In the genomic region with DNA sequence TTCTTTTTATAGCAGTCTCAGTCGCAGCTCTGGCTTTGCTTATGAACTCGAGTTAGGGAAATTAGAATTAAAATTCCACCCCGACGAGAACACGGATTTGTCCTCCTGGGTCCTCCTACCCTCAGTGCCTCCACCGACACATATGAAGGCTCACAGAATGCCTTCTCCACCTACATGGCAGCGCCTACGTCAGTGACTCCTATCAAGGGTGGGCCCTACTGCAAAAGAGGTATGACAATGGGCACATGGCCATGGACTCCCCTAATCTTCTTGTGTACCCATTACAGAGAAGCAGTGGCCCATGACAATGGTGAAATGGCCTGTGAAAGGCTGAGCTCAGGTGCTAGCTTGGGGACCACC, we compare ENCODE assay signal across 16 cellular contexts.
A peak's percentile ranks its signal among the peaks of the same experiment; 100 is the strongest.
DNase-seq lines count a peak whose midpoint lies in the region; ATAC-seq, FAIRE-seq and TF ChIP-seq lines count a peak whose summit lies in the region.
"Had no signal": no experiment of that assay in that cellular context is flagged by ENCODE, and none has a peak within 500 bp of the region (broad histone marks: within the 10 kb centered on the region; RNA-seq: fewer than 3 reads in every experiment).

No MANE protein-coding gene starts in this region.

- H2AFZ ChIP-seq in PC-9 = no peak overlapping the region

- H3K9me2 ChIP-seq in PC-9 (ENCODE audit: insufficient read depth) = no peaks in the 10 kb centered on the region

- intact Hi-C loops in PC-9 (cut with micrococcal nuclease; ENCODE audit: unreplicated experiment) (loop anchor here (1.0 to 10.0 kb wide), 2 partner anchors 19 to 104 kb away; no protein-coding TSS in a partner anchor), lower lobe of right lung (cut with DNase I) (no loop called here)

- no peaks in the 10 kb centered on the region for H3K9me3 ChIP-seq in PC-9 (ENCODE audit: insufficient read depth, low read depth)
- H3K9me3 ChIP-seq in lower lobe of right lung = no peaks in the 10 kb centered on the region
- no peaks in the 10 kb centered on the region for H3K9me3 ChIP-seq in stomach smooth muscle (ENCODE audit: control insufficient read depth in 2 of 2, low read length in 2 of 2)

- H3K79me2 ChIP-seq in PC-9 (ENCODE audit: low read depth) = no peaks in the 10 kb centered on the region

- no peaks in the 10 kb centered on the region for H3K27me3 ChIP-seq in PC-9 (ENCODE audit: insufficient read depth, low read depth)
- no peaks in the 10 kb centered on the region for H3K27me3 ChIP-seq in lower lobe of right lung (ENCODE audit: low read depth)
- no peaks in the 10 kb centered on the region for H3K27me3 ChIP-seq in stomach smooth muscle (ENCODE audit: control insufficient read depth in 1 of 2, insufficient read depth in 2 of 2, low read length in 2 of 2)

- H3K36me3 ChIP-seq in PC-9 (ENCODE audit: low read depth) (no peaks in the 10 kb centered on the region), lower lobe of right lung (no peaks in the 10 kb centered on the region), stomach smooth muscle (ENCODE audit: control insufficient read depth in 2 of 2, insufficient read depth in 2 of 2, low read length in 2 of 2) (no peaks in the 10 kb centered on the region)
- H3K36me3 ChIP-seq: WERI-Rb-1 had no signal

- H3K4me3 ChIP-seq in PC-9 = no peak overlapping the region
- H3K4me3 ChIP-seq in lower lobe of right lung = no peak overlapping the region
- peak overlapping the region in 1 of 2 donors; percentile 22 for H3K4me3 ChIP-seq in stomach smooth muscle (ENCODE audit: low read length in 2 of 2)

- peaks cover 50% of the 10 kb centered on the region for H3F3A ChIP-seq in PC-9 (ENCODE audit: insufficient read depth, low read depth)

- H4K20me1 ChIP-seq in PC-9 (ENCODE audit: insufficient read depth) = no peaks in the 10 kb centered on the region

- H3K9ac ChIP-seq in stomach smooth muscle (ENCODE audit: low read length in 2 of 2) = no peak overlapping the region

- H3K4me1 ChIP-seq in PC-9 (replicated peaks; ENCODE audit: insufficient read depth) (peaks cover 64% of the 10 kb centered on the region), lower lobe of right lung (peaks cover 48% of the 10 kb centered on the region), stomach smooth muscle (ENCODE audit: control insufficient read depth, insufficient read depth, low read length) (peaks cover 34% of the 10 kb centered on the region)

- DNase-seq in GM19239 (ENCODE audit: insufficient read length, low spot score) (no peak), PC-9 (no peak), lower lobe of right lung (no peak), T-helper 2 cell (no peak), H4 (ENCODE audit: low spot score) (no peak), NOMO-1 treated with DMSO at 0.1 percent for 48 hours (lab: John Stamatoyannopoulos, UW; ENCODE audit: unreplicated experiment) (no peak)
- DNase-seq: activated CD4-positive, alpha-beta memory T cell treated with anti-CD3 and anti-CD28 coated beads, Interleukin-2, amount 10 ng/mL, durations not matched to agents 7 days and 5 days; activated naive CD4-positive, alpha-beta T cell treated with anti-CD3 and anti-CD28 coated beads, Interleukin-2, amount 50 U/mL, for 16 hours; activated T-cell treated with anti-CD3 and anti-CD28 coated beads, Interleukin-2, amount 50 U/mL, for 4 hours; NCI-H1436 treated with DMSO at 0.1 percent for 48 hours; stimulated activated CD4-positive, alpha-beta T cell treated with anti-CD3 and anti-CD28 coated beads, Interleukin-4, amount 100 ng/mL, for 1 hour had no signal

- peak overlapping the region; percentile 55 for H3K4me2 ChIP-seq in PC-9

- CTCF ChIA-PET in PC-9 (lab: Charles Lee) = interaction anchor here (0.5 to 0.6 kb wide), 3 partner anchors 22 to 238 kb away, joined by 3 to 4 read pairs (median 4); no protein-coding TSS in a partner anchor

- no peak for TF ChIP-seq CTCF in PC-9 (conservative IDR thresholded peaks at IDR 0.05)
- no peak for TF ChIP-seq CTCF in lower lobe of right lung (IDR thresholded peaks at IDR 0.05)

- ATAC-seq in lower lobe of right lung = no peak
- ATAC-seq in GM18870 (IDR thresholded peaks at IDR 0.05; ENCODE audit: unreplicated experiment) = no peak
- ATAC-seq: activated T-cell treated with anti-CD3 and anti-CD28 coated beads, Interleukin-2, amount 50 U/mL, for 4 hours had no signal

- POLR2A ChIA-PET in PC-9 (lab: Charles Lee; ENCODE audit: unreplicated experiment) = no interaction called here

- peak; percentile 31 for FAIRE-seq in GM19239 (lab: Jason Lieb, UNC)
- FAIRE-seq: GM18507, islet of Langerhans had no signal

- no TSS peak for BruUV-seq in PC-9 (replicated peaks; lab: Mats Ljungman, UMichigan)

- H3K27ac ChIP-seq in PC-9 = peak overlapping the region; percentile 74
- H3K27ac ChIP-seq in lower lobe of right lung = peak overlapping the region; percentile 32
- H3K27ac ChIP-seq in stomach smooth muscle (ENCODE audit: low read length) = peak overlapping the region; percentile 11
- H3K27ac ChIP-seq: WERI-Rb-1 had no signal

Comparison
In these comparisons a context has a peak if more than half of its experiments do, and no peak if none do; other contexts are left out.
1. H3K27ac ChIP-seq: peak in every context shown above with its lines; median percentile 74 in PC-9; 32 in lower lobe of right lung; 11 in stomach smooth muscle.